1 cellular context compared by ENCODE assay signal in genomic region chr7:123557631-123558505, GRCh38.
TF ChIP-seq lines count a peak whose summit lies in the region.

NDUFA5 (minus strand) TSS chr7:123557818; CDS start chr7:123557795, 23 bp downstream.

TF ChIP-seq in K562, 482 proteins besides CTCF, POLR2A, EP300 and RAD21 (continued from another document):
- TF ChIP-seq HNRNPLL (IDR thresholded peaks at IDR 0.05; ENCODE audit: low read depth, low read length, poor library complexity, severe bottlenecking) (peak; percentile 54), RHOXF2B (CRISPR knock-in tag; conservative IDR thresholded peaks at IDR 0.05) (0 out of 2 replicates have a peak, but pooled peaks have one; percentile 17), YY1 (IDR thresholded peaks at IDR 0.05; ENCODE audit: borderline replicate concordance in 1 of 3, control insufficient read depth in 1 of 3, extremely low read depth in 1 of 3, insufficient read depth in 3 of 3, insufficient read length in 1 of 3, insufficient replicate concordance in 2 of 3, low read depth in 1 of 3, low read length in 2 of 3) (peak; percentile 89 to 99 (median 97)), ZNF507 (tag; conservative IDR thresholded peaks at IDR 0.05) (no peak), ZNF518B (CRISPR knock-in tag; IDR thresholded peaks at IDR 0.05) (0 out of 2 replicates have a peak, but pooled peaks have one; percentile 51), TCF7 (IDR thresholded peaks at IDR 0.05; ENCODE audit: borderline replicate concordance) (no peak), ZBTB17 (CRISPR knock-in tag; IDR thresholded peaks at IDR 0.05) (peak; percentile 100), MIER1 (IDR thresholded peaks at IDR 0.05; ENCODE audit: low read depth) (no peak), ZNF76 (CRISPR knock-in tag; IDR thresholded peaks at IDR 0.05; ENCODE audit: borderline replicate concordance) (no peak), ZNF655 (CRISPR knock-in tag; IDR thresholded peaks at IDR 0.05) (no peak), REST (CRISPR knock-in tag; IDR thresholded peaks at IDR 0.05; ENCODE audit: low read depth) (0 out of 2 replicates have a peak, but pooled peaks have one; percentile 12), TEAD4 (IDR thresholded peaks at IDR 0.05; ENCODE audit: low read length) (peak; percentile 59), TEAD4 (CRISPR knock-in tag; IDR thresholded peaks at IDR 0.05; ENCODE audit: borderline replicate concordance) (0 out of 2 replicates have a peak, but pooled peaks have one; percentile 28), NFE2L1 (tag; IDR thresholded peaks at IDR 0.05; ENCODE audit: borderline replicate concordance, low read depth) (no peak), BRD4 (IDR thresholded peaks at IDR 0.05) (peak; percentile 91; the same call in 1 of the 2 replicates), POLR2AphosphoS5 (IDR thresholded peaks at IDR 0.05; ENCODE audit: control insufficient read depth, insufficient read depth, low read depth, low read length) (peak; percentile 94), HNRNPH1 (optimal IDR thresholded peaks at IDR 0.05; ENCODE audit: low read depth, low read length) (no peak), ZBTB12 (CRISPR knock-in tag; IDR thresholded peaks at IDR 0.05) (peak; percentile 74), SOX6 (IDR thresholded peaks at IDR 0.05) (peak; percentile 49), E2F5 (CRISPR knock-in tag; IDR thresholded peaks at IDR 0.05) (no peak), LCOR (CRISPR knock-in tag; IDR thresholded peaks at IDR 0.05) (peak; percentile 94), EWSR1 (IDR thresholded peaks at IDR 0.05; ENCODE audit: borderline replicate concordance, low read depth, partially characterized antibody) (no peak), TCF3 (CRISPR knock-in tag; IDR thresholded peaks at IDR 0.05) (peak; percentile 33; the same call in 1 of the 2 replicates), NR1H2 (CRISPR knock-in tag; IDR thresholded peaks at IDR 0.05) (peak; percentile 78; the same call in 1 of the 2 replicates), HDGF (IDR thresholded peaks at IDR 0.05) (no peak), E2F3 (CRISPR knock-in tag; IDR thresholded peaks at IDR 0.05) (no peak), JUND (IDR thresholded peaks at IDR 0.05; ENCODE audit: borderline replicate concordance, low read depth, low read length) (peak; percentile 93), JUND (tag; IDR thresholded peaks at IDR 0.05; ENCODE audit: borderline replicate concordance, low read depth, low read length) (peak; percentile 36; the same call in 2 of the 3 replicates), NFE2 (IDR thresholded peaks at IDR 0.05; ENCODE audit: low read depth) (no peak), C11orf30 (IDR thresholded peaks at IDR 0.05; ENCODE audit: low read depth) (peak; percentile 95), ZNF324 (CRISPR knock-in tag; IDR thresholded peaks at IDR 0.05) (no peak), FOXO4 (CRISPR knock-in tag; IDR thresholded peaks at IDR 0.05) (no peak), ELF2 (CRISPR knock-in tag; IDR thresholded peaks at IDR 0.05) (no peak), PTRF (tag; IDR thresholded peaks at IDR 0.05) (0 out of 2 replicates have a peak, but pooled peaks have one; percentile 34), ZBTB2 (IDR thresholded peaks at IDR 0.05) (peak; percentile 94), NR4A1 (CRISPR knock-in tag; IDR thresholded peaks at IDR 0.05) (no peak), NR4A1 (tag; IDR thresholded peaks at IDR 0.05) (no peak)
- TF ChIP-seq, protein P1, sequence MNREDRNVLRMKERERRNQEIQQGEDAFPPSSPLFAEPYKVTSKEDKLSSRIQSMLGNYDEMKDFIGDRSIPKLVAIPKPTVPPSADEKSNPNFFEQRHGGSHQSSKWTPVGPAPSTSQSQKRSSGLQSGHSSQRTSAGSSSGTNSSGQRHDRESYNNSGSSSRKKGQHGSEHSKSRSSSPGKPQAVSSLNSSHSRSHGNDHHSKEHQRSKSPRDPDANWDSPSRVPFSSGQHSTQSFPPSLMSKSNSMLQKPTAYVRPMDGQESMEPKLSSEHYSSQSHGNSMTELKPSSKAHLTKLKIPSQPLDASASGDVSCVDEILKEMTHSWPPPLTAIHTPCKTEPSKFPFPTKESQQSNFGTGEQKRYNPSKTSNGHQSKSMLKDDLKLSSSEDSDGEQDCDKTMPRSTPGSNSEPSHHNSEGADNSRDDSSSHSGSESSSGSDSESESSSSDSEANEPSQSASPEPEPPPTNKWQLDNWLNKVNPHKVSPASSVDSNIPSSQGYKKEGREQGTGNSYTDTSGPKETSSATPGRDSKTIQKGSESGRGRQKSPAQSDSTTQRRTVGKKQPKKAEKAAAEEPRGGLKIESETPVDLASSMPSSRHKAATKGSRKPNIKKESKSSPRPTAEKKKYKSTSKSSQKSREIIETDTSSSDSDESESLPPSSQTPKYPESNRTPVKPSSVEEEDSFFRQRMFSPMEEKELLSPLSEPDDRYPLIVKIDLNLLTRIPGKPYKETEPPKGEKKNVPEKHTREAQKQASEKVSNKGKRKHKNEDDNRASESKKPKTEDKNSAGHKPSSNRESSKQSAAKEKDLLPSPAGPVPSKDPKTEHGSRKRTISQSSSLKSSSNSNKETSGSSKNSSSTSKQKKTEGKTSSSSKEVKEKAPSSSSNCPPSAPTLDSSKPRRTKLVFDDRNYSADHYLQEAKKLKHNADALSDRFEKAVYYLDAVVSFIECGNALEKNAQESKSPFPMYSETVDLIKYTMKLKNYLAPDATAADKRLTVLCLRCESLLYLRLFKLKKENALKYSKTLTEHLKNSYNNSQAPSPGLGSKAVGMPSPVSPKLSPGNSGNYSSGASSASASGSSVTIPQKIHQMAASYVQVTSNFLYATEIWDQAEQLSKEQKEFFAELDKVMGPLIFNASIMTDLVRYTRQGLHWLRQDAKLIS (CRISPR knock-in tag; IDR thresholded peaks at IDR 0.05) = peak; percentile 89
- TF ChIP-seq, protein P2, sequence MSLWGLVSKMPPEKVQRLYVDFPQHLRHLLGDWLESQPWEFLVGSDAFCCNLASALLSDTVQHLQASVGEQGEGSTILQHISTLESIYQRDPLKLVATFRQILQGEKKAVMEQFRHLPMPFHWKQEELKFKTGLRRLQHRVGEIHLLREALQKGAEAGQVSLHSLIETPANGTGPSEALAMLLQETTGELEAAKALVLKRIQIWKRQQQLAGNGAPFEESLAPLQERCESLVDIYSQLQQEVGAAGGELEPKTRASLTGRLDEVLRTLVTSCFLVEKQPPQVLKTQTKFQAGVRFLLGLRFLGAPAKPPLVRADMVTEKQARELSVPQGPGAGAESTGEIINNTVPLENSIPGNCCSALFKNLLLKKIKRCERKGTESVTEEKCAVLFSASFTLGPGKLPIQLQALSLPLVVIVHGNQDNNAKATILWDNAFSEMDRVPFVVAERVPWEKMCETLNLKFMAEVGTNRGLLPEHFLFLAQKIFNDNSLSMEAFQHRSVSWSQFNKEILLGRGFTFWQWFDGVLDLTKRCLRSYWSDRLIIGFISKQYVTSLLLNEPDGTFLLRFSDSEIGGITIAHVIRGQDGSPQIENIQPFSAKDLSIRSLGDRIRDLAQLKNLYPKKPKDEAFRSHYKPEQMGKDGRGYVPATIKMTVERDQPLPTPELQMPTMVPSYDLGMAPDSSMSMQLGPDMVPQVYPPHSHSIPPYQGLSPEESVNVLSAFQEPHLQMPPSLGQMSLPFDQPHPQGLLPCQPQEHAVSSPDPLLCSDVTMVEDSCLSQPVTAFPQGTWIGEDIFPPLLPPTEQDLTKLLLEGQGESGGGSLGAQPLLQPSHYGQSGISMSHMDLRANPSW (CRISPR knock-in tag; IDR thresholded peaks at IDR 0.05) = peak; percentile 14; the same call in 1 of the 2 replicates
